Comparison of ENCODE assay signal across 1 cellular context in the genomic region with DNA sequence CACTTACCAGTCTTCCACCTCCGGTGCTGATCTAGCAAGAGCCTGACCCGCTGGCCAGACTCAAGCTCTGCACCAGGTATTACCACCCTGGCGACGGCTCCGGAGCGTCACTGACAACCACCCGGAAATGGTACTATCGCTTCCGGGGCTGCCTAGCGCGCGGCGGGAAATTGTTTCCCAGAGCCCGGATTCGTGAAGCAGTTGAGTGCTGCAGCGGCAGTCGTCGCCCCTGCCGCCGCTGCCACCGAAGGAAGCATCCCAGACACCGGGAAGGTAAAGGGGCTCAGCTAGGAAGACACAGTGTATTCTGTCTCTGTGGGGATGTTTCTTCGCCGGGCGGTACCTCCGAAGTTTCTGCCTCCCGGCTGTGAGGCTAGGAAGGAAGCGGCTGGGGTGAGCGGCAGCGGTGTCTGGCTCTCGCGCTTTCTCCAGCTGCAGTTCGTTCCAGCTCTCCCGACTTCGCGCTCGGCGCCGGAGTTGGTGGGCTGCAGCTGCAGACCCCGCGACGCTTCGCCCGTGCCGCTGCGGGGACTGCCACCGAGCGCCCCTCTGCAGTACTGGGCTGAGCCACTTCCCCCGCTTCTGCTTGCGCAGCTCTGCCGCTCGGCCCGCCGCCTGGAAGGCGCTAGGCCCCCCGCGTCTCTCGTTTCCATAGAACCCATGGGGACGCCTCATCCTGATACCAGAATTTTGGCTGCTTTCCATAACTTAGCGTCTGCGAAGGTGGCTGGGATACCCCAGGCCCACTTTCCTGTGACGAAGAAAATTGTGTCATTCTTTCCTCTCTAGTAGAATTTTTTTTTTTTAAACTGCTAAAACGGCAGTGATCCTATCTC.
TF ChIP-seq lines count a peak whose summit lies in the region.

A gene with protein sequence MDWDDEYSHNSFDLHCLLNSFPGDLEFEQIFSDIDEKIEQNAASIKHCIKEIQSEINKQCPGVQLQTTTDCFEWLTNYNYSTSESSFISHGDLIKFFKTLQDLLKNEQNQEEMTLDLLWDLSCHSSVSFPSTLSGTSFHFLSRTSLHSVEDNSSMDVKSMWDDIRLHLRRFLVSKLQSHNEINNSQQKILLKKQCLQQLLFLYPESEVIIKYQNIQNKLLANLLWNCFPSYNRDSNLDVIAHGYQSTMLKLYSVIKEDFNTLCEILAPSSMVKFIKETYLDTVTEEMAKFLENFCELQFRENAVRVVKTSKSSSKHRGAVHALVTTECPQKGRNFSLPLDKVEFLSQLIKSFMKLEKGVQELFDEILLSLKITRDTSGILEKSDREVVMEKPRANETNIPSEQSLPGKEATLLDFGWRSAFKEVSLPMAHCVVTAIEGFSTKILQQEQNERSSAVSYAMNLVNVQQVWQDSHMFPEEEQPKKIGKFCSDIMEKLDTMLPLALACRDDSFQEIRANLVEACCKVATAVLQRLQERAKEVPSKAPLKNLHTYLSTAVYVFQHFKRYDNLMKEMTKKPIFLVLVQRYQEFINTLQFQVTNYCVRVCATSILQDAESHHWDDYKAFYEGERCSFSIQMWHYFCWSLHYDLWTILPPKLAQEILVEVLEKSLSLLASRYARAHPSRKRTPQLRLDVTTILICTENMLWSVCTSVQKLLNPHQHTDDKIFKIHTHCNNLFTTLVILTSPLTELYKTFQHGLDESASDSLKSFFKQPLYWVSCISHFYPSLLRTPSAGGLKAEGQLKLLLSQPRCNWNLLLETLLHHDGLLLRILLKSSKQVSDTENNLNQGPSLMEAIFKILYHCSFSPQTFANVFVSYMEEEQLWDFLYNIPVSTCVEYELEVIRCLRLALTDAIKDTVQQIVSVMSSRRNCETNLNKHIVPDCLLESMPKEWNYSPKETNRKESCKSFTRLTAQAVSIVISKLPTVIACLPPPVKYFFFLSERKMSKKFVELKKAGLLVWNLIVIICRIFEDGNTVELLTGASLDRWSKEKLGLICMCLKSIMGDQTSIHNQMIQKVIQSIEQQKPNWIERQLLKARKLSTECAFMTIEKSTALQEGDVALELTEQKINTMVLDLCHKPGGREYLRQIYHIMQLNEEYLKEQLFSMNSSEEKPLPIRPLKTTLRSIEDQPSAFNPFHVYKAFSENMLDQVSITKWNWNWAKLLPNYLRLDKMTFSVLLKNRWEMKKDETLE (N-terminal part only) (minus strand): TSS at position 112 of the 836 bp plus-strand sequence. CDS start 81,478 bp downstream, outside the sequence.
Gene SLF1, plus strand, starts transcription at position 177 of the 836 bp plus-strand sequence. CDS start 10,142 bp downstream, outside the sequence.

TF ChIP-seq in HepG2, 621 proteins besides CTCF, POLR2A, EP300 and RAD21 (continued from another document and continues in another):
- TF ChIP-seq, protein P1, sequence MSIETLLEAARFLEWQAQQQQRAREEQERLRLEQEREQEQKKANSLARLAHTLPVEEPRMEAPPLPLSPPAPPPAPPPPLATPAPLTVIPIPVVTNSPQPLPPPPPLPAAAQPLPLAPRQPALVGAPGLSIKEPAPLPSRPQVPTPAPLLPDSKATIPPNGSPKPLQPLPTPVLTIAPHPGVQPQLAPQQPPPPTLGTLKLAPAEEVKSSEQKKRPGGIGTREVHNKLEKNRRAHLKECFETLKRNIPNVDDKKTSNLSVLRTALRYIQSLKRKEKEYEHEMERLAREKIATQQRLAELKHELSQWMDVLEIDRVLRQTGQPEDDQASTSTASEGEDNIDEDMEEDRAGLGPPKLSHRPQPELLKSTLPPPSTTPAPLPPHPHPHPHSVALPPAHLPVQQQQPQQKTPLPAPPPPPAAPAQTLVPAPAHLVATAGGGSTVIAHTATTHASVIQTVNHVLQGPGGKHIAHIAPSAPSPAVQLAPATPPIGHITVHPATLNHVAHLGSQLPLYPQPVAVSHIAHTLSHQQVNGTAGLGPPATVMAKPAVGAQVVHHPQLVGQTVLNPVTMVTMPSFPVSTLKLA (IDR thresholded peaks at IDR 0.05), result no peak
- TF ChIP-seq HNRNPK (IDR thresholded peaks at IDR 0.05; ENCODE audit: low read depth, low read length, poor library complexity, severe bottlenecking), result no peak
- no peak for TF ChIP-seq ZNF672 (CRISPR knock-in tag; IDR thresholded peaks at IDR 0.05)
- TF ChIP-seq TCF12 (IDR thresholded peaks at IDR 0.05), result no peak
- no peak for TF ChIP-seq TCF12 (CRISPR knock-in tag; IDR thresholded peaks at IDR 0.05)
- no peak for TF ChIP-seq ZBTB37 (CRISPR knock-in tag; IDR thresholded peaks at IDR 0.05)
- TF ChIP-seq KDM3A (CRISPR knock-in tag; IDR thresholded peaks at IDR 0.05; ENCODE audit: low read depth), result no peak
- TF ChIP-seq ZFP1 (CRISPR knock-in tag; IDR thresholded peaks at IDR 0.05), result no peak
- 0 out of 2 replicates have a peak, but pooled peaks have one; percentile 42 for TF ChIP-seq HNRNPL (IDR thresholded peaks at IDR 0.05; ENCODE audit: low read depth, low read length)
- TF ChIP-seq ZEB1 (IDR thresholded peaks at IDR 0.05; ENCODE audit: insufficient replicate concordance, low read depth), result no peak
- no peak for TF ChIP-seq SMC3 (IDR thresholded peaks at IDR 0.05; ENCODE audit: low read length)
- peak; percentile 79 for TF ChIP-seq ZFX (CRISPR knock-in tag; IDR thresholded peaks at IDR 0.05; ENCODE audit: low read depth)
- TF ChIP-seq ZNF609 (CRISPR knock-in tag; IDR thresholded peaks at IDR 0.05; ENCODE audit: borderline replicate concordance), result no peak
- TF ChIP-seq HES4 (CRISPR knock-in tag; IDR thresholded peaks at IDR 0.05; ENCODE audit: borderline replicate concordance), result no peak; the same call in 1 of the 2 replicates
- TF ChIP-seq ZNF343 (CRISPR knock-in tag; IDR thresholded peaks at IDR 0.05), result peak; percentile 79; the same call in 1 of the 2 replicates
- no peak for TF ChIP-seq MTA3 (CRISPR knock-in tag; IDR thresholded peaks at IDR 0.05)
- TF ChIP-seq CREBL2 (CRISPR knock-in tag; IDR thresholded peaks at IDR 0.05; ENCODE audit: borderline replicate concordance), result no peak
- no peak for TF ChIP-seq ZNF616 (CRISPR knock-in tag; IDR thresholded peaks at IDR 0.05; ENCODE audit: low read depth)
- TF ChIP-seq, protein P2, sequence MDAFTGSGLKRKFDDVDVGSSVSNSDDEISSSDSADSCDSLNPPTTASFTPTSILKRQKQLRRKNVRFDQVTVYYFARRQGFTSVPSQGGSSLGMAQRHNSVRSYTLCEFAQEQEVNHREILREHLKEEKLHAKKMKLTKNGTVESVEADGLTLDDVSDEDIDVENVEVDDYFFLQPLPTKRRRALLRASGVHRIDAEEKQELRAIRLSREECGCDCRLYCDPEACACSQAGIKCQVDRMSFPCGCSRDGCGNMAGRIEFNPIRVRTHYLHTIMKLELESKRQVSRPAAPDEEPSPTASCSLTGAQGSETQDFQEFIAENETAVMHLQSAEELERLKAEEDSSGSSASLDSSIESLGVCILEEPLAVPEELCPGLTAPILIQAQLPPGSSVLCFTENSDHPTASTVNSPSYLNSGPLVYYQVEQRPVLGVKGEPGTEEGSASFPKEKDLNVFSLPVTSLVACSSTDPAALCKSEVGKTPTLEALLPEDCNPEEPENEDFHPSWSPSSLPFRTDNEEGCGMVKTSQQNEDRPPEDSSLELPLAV (CRISPR knock-in tag; conservative IDR thresholded peaks at IDR 0.05; ENCODE audit: low read depth), result no peak
- TF ChIP-seq, protein P3, sequence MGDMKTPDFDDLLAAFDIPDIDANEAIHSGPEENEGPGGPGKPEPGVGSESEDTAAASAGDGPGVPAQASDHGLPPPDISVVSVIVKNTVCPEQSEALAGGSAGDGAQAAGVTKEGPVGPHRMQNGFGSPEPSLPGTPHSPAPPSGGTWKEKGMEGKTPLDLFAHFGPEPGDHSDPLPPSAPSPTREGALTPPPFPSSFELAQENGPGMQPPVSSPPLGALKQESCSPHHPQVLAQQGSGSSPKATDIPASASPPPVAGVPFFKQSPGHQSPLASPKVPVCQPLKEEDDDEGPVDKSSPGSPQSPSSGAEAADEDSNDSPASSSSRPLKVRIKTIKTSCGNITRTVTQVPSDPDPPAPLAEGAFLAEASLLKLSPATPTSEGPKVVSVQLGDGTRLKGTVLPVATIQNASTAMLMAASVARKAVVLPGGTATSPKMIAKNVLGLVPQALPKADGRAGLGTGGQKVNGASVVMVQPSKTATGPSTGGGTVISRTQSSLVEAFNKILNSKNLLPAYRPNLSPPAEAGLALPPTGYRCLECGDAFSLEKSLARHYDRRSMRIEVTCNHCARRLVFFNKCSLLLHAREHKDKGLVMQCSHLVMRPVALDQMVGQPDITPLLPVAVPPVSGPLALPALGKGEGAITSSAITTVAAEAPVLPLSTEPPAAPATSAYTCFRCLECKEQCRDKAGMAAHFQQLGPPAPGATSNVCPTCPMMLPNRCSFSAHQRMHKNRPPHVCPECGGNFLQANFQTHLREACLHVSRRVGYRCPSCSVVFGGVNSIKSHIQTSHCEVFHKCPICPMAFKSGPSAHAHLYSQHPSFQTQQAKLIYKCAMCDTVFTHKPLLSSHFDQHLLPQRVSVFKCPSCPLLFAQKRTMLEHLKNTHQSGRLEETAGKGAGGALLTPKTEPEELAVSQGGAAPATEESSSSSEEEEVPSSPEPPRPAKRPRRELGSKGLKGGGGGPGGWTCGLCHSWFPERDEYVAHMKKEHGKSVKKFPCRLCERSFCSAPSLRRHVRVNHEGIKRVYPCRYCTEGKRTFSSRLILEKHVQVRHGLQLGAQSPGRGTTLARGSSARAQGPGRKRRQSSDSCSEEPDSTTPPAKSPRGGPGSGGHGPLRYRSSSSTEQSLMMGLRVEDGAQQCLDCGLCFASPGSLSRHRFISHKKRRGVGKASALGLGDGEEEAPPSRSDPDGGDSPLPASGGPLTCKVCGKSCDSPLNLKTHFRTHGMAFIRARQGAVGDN (CRISPR knock-in tag; IDR thresholded peaks at IDR 0.05), result peak; percentile 87
- peak; percentile 56; the same call in 1 of the 2 replicates for TF ChIP-seq TGIF2 (CRISPR knock-in tag; IDR thresholded peaks at IDR 0.05)
- TF ChIP-seq MED13 (CRISPR knock-in tag; IDR thresholded peaks at IDR 0.05), result peak; percentile 35; the same call in 1 of the 2 replicates
- no peak for TF ChIP-seq ZNF296 (CRISPR knock-in tag; conservative IDR thresholded peaks at IDR 0.05)
- no peak for TF ChIP-seq IRX3 (CRISPR knock-in tag; IDR thresholded peaks at IDR 0.05; ENCODE audit: borderline replicate concordance, low read depth)
- TF ChIP-seq REXO4 (CRISPR knock-in tag; IDR thresholded peaks at IDR 0.05; ENCODE audit: borderline replicate concordance), result no peak
- no peak for TF ChIP-seq SRSF1 (optimal IDR thresholded peaks at IDR 0.05; ENCODE audit: low read depth, low read length)
- TF ChIP-seq, protein P4, sequence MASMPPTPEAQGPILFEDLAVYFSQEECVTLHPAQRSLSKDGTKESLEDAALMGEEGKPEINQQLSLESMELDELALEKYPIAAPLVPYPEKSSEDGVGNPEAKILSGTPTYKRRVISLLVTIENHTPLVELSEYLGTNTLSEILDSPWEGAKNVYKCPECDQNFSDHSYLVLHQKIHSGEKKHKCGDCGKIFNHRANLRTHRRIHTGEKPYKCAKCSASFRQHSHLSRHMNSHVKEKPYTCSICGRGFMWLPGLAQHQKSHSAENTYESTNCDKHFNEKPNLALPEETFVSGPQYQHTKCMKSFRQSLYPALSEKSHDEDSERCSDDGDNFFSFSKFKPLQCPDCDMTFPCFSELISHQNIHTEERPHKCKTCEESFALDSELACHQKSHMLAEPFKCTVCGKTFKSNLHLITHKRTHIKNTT (CRISPR knock-in tag; IDR thresholded peaks at IDR 0.05), result no peak
- no peak; the same call in 1 of the 2 replicates for TF ChIP-seq ZBTB34 (CRISPR knock-in tag; IDR thresholded peaks at IDR 0.05)
- TF ChIP-seq HHEX (CRISPR knock-in tag; IDR thresholded peaks at IDR 0.05), result no peak
- TF ChIP-seq SIX4 (CRISPR knock-in tag; IDR thresholded peaks at IDR 0.05), result no peak
- TF ChIP-seq STAG1 (CRISPR knock-in tag; IDR thresholded peaks at IDR 0.05), result no peak
- no peak for TF ChIP-seq HIVEP1 (CRISPR knock-in tag; IDR thresholded peaks at IDR 0.05)
